8 cellular contexts compared by ENCODE assay signal in the genomic region with DNA sequence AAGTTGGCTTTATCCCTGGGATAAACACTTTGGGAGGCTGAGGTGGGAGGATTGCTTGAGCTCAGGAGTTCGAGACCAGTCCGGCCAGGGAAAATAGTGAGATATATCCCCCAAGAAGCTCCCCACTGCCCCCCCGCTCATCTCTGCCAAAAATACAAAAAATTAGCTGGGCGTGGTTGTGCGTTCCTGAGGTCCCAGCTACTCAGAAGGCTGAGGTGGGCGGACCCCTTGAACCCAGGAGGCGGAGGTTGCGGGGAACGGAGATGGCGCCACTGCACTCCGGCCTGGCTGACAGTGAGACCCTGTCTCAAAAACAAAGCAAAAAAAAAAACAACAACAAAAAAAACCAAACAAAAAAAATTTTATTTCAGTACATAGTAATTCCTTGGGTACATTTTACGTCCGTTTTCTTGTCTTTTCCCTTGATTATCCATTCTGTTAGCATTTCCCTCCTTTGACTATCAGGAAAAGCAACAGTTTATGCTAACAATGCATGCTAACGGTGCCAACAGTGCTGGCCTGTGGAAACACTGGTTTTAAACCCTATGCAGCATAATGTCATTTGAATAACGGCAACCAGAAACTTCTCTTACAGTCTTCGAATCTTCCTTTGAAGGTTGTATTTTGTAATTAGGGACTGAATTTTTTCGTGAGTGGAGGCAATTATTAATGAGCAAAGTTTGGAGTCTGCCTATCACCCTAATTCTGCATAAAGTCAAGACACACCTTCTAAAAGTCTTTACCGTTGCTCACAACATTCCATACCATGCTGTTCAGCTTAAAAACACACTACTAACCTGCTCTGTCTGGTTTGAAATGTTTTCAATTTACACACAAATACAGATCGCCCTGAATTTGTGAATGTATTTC. TPM values are rescaled to one million over a fixed set of nuclear protein-coding genes. Genes with fewer than 3 reads are reported as not detected.
DNase-seq lines count a peak whose midpoint lies in the region; ATAC-seq lines count a peak whose summit lies in the region.

No MANE protein-coding gene starts in this region.

- H3K27me3 ChIP-seq in iPS-15b (ENCODE audit: control insufficient read depth, insufficient read depth, low read length): no peaks in the 10 kb centered on the region

- H3K36me3 ChIP-seq in iPS-15b (ENCODE audit: control insufficient read depth, insufficient read depth, low read length): no peaks in the 10 kb centered on the region

- no peaks in the 10 kb centered on the region for H3K9me3 ChIP-seq in iPS-15b (ENCODE audit: control insufficient read depth, insufficient read depth, low read length)

- H3K4me1 Mint-ChIP-seq in activated CD8-positive, alpha-beta T cell treated with anti-CD3 and anti-CD28 coated beads, Interleukin-2, amount 10 ng/mL, durations not matched to agents 7 days and 5 days (ENCODE audit: low read depth): peaks cover 33% of the 10 kb centered on the region

- POLR2A ChIA-PET in activated CD8-positive, alpha-beta T cell treated with anti-CD3 and anti-CD28 coated beads, Interleukin-2, amount 10 ng/mL, durations not matched to agents 7 days and 5 days (lab: Charles Lee): interaction anchor here (0.6 to 3.2 kb wide), 7 partner anchors 11 to 140 kb away, joined by 3 to 26 read pairs (median 4); a partner anchor contains a TSS

- H3K4me1 ChIP-seq in iPS-15b (ENCODE audit: control insufficient read depth, insufficient read depth, low read length): peaks cover 9% of the 10 kb centered on the region

- peaks cover 20% of the 10 kb centered on the region for H3K36me3 Mint-ChIP-seq in activated CD8-positive, alpha-beta T cell treated with anti-CD3 and anti-CD28 coated beads, Interleukin-2, amount 10 ng/mL, durations not matched to agents 7 days and 5 days (ENCODE audit: low read depth)

- peaks cover 15% of the 10 kb centered on the region for H3K27me3 Mint-ChIP-seq in activated CD8-positive, alpha-beta T cell treated with anti-CD3 and anti-CD28 coated beads, Interleukin-2, amount 10 ng/mL, durations not matched to agents 7 days and 5 days (ENCODE audit: low read depth)

- H3K9me3 Mint-ChIP-seq in activated CD8-positive, alpha-beta T cell treated with anti-CD3 and anti-CD28 coated beads, Interleukin-2, amount 10 ng/mL, durations not matched to agents 7 days and 5 days (ENCODE audit: insufficient read depth): peaks cover 10% of the 10 kb centered on the region

- peak overlapping the region; percentile 14 for H3K4me3 ChIP-seq in iPS-15b (ENCODE audit: low read depth, low read length)

- peak; percentile 23 for DNase-seq in Ammon's horn (ENCODE audit: low spot score)
- no peak for DNase-seq in activated CD8-positive, alpha-beta T cell treated with anti-CD3 and anti-CD28 coated beads, Interleukin-2, amount 10 ng/mL, durations not matched to agents 7 days and 5 days
- no peak for DNase-seq in stimulated activated naive CD8-positive, alpha-beta T cell treated with anti-CD3 and anti-CD28 coated beads, Interleukin-15, Interleukin-2, amounts not matched to agents 100 U/mL and 50 U/mL, for 24 hours
- no peak for DNase-seq in foreskin melanocyte
- no peak for DNase-seq in NCI-H82 treated with DMSO at 0.1 percent for 48 hours (lab: John Stamatoyannopoulos, UW; ENCODE audit: unreplicated experiment)

- H3K9ac ChIP-seq in iPS-15b (ENCODE audit: low read depth, low read length): no peak overlapping the region

- CTCF ChIA-PET in activated CD8-positive, alpha-beta T cell treated with anti-CD3 and anti-CD28 coated beads, Interleukin-2, amount 10 ng/mL, durations not matched to agents 7 days and 5 days (lab: Charles Lee): interaction anchor here (0.6 to 2.2 kb wide), 4 partner anchors 28 to 139 kb away, joined by 3 to 11 read pairs (median 8); a partner anchor contains a TSS

- peak overlapping the region; percentile 94 for H3K27ac Mint-ChIP-seq in activated CD8-positive, alpha-beta T cell treated with anti-CD3 and anti-CD28 coated beads, Interleukin-2, amount 10 ng/mL, durations not matched to agents 7 days and 5 days

- peak overlapping the region; percentile 88 for H3K4me3 Mint-ChIP-seq in activated CD8-positive, alpha-beta T cell treated with anti-CD3 and anti-CD28 coated beads, Interleukin-2, amount 10 ng/mL, durations not matched to agents 7 days and 5 days

- ATAC-seq in GM19397 (IDR thresholded peaks at IDR 0.05; ENCODE audit: unreplicated experiment) (peak; percentile 1), HG03442 (IDR thresholded peaks at IDR 0.05; ENCODE audit: unreplicated experiment) (peak; percentile 2)
- ATAC-seq in activated CD8-positive, alpha-beta T cell treated with anti-CD3 and anti-CD28 coated beads, Interleukin-2, amount 10 ng/mL, durations not matched to agents 7 days and 5 days: peak; percentile 18
- peak; percentile 1 for ATAC-seq in stimulated activated naive CD8-positive, alpha-beta T cell treated with anti-CD3 and anti-CD28 coated beads, Interleukin-15, Interleukin-2, amounts not matched to agents 100 U/mL and 50 U/mL, for 24 hours

RNA-seq across cellular contexts. Expression of a gene that starts 0.8 kb away (rescaled TPM):
- 10 to 100 TPM; 32.6 to 37.4 TPM for total RNA-seq in activated CD8-positive, alpha-beta T cell treated with anti-CD3 and anti-CD28 coated beads, Interleukin-2, amount 10 ng/mL, durations not matched to agents 7 days and 5 days

RNA-seq across cellular contexts. Expression of a gene that starts 35.3 kb away (rescaled TPM):
- total RNA-seq in activated CD8-positive, alpha-beta T cell treated with anti-CD3 and anti-CD28 coated beads, Interleukin-2, amount 10 ng/mL, durations not matched to agents 7 days and 5 days: 10 to 100 TPM; 54.0 to 57.5 TPM
